ENCODE assay signal across 22 cellular contexts in genomic region chr9:98968596-98969337, GRCh38. TPM values are rescaled to one million over a fixed set of nuclear protein-coding genes. Genes with fewer than 3 reads are reported as not detected.
"Had no signal": no experiment of that assay in that cellular context is flagged by ENCODE, and none has a peak within 500 bp of the region (broad histone marks: within the 10 kb centered on the region; RNA-seq: fewer than 3 reads in every experiment).

No MANE protein-coding gene starts in this region.

- H3K4me3 Mint-ChIP-seq: central memory CD8-positive, alpha-beta T cell; immature natural killer cell; naive thymus-derived CD4-positive, alpha-beta T cell; nephron progenitor cell; stimulated activated memory B cell treated with anti-CD40 and anti-IgM and Interleukin-4, amounts not matched to agents 10 μg/mL and 1 μg/mL and 100 μg/mL, for 72 hours; stimulated activated naive CD8-positive, alpha-beta T cell treated with anti-CD3 and anti-CD28 coated beads, Interleukin-15, Interleukin-2, amounts not matched to agents 100 ng/mL and 50 ng/mL, for 24 hours; type B pancreatic cell had no signal

- H3K9ac ChIP-seq: parathyroid adenoma had no signal

- ATAC-seq: foreskin keratinocyte; left lung; lower lobe of right lung; naive thymus-derived CD4-positive, alpha-beta T cell; right lobe of liver; stimulated activated memory B cell treated with anti-CD40 and anti-IgM and Interleukin-4, amounts not matched to agents 10 μg/mL and 1 μg/mL and 100 μg/mL, for 72 hours had no signal

- H3K27me3 ChIP-seq: left lung, right lobe of liver had no signal

- H3K36me3 ChIP-seq: left lung, lower lobe of right lung, prostate gland, right lobe of liver, spleen had no signal

- H3K4me3 ChIP-seq: left lung, lower lobe of right lung, prostate gland, right lobe of liver, spleen had no signal

- H3K27ac ChIP-seq: foreskin keratinocyte, left lung, lower lobe of right lung, parathyroid adenoma, prostate gland, right lobe of liver, spleen had no signal

- H3K9me3 ChIP-seq: left lung, lower lobe of right lung, prostate gland, right lobe of liver, spleen had no signal

- H3K27me3 Mint-ChIP-seq: central memory CD8-positive, alpha-beta T cell; stimulated activated naive CD8-positive, alpha-beta T cell treated with anti-CD3 and anti-CD28 coated beads, Interleukin-15, Interleukin-2, amounts not matched to agents 100 ng/mL and 50 ng/mL, for 24 hours had no signal

- H3K36me3 Mint-ChIP-seq: immature natural killer cell; naive thymus-derived CD4-positive, alpha-beta T cell; stimulated activated memory B cell treated with anti-CD40 and anti-IgM and Interleukin-4, amounts not matched to agents 10 μg/mL and 1 μg/mL and 100 μg/mL, for 72 hours; type B pancreatic cell had no signal

- H3K9me3 Mint-ChIP-seq: central memory CD8-positive, alpha-beta T cell; immature natural killer cell; naive thymus-derived CD4-positive, alpha-beta T cell; nephron progenitor cell; stimulated activated memory B cell treated with anti-CD40 and anti-IgM and Interleukin-4, amounts not matched to agents 10 μg/mL and 1 μg/mL and 100 μg/mL, for 72 hours; stimulated activated naive CD8-positive, alpha-beta T cell treated with anti-CD3 and anti-CD28 coated beads, Interleukin-15, Interleukin-2, amounts not matched to agents 100 ng/mL and 50 ng/mL, for 24 hours; type B pancreatic cell had no signal

- DNase-seq: effector memory CD4-positive, alpha-beta T cell; foreskin keratinocyte; immature natural killer cell; left lung; lower lobe of right lung; mesenchymal stem cell; naive thymus-derived CD4-positive, alpha-beta T cell; nephron progenitor cell; retina; right lobe of liver; spleen; stimulated activated CD4-positive, alpha-beta T cell treated with anti-CD3 and anti-CD28 coated beads, Interleukin-15, amount 100 ng/mL, for 24 hours; stimulated activated CD4-positive, alpha-beta T cell treated with anti-CD3 and anti-CD28 coated beads, Interleukin-1b, Interleukin-23, amount 100 ng/mL, for 48 hours; stimulated activated CD4-positive, alpha-beta T cell treated with anti-CD3 and anti-CD28 coated beads, Interleukin-4, amount 100 ng/mL, for 24 hours had no signal

- H3K4me1 Mint-ChIP-seq: central memory CD8-positive, alpha-beta T cell; immature natural killer cell; nephron progenitor cell; stimulated activated memory B cell treated with anti-CD40 and anti-IgM and Interleukin-4, amounts not matched to agents 10 μg/mL and 1 μg/mL and 100 μg/mL, for 72 hours had no signal

- H3K4me1 ChIP-seq: foreskin keratinocyte, left lung, lower lobe of right lung, parathyroid adenoma, prostate gland, right lobe of liver, spleen had no signal

- H3K27ac Mint-ChIP-seq: immature natural killer cell; naive thymus-derived CD4-positive, alpha-beta T cell; nephron progenitor cell; stimulated activated memory B cell treated with anti-CD40 and anti-IgM and Interleukin-4, amounts not matched to agents 10 μg/mL and 1 μg/mL and 100 μg/mL, for 72 hours; stimulated activated naive CD8-positive, alpha-beta T cell treated with anti-CD3 and anti-CD28 coated beads, Interleukin-15, Interleukin-2, amounts not matched to agents 100 ng/mL and 50 ng/mL, for 24 hours; type B pancreatic cell had no signal

RNA-seq across cellular contexts. Expression of gene COL15A1, which starts 25.1 kb away (rescaled TPM):
- total RNA-seq: foreskin keratinocyte, mononuclear cell had no signal
- polyA plus RNA-seq: keratinocyte; naive thymus-derived CD4-positive, alpha-beta T cell had no signal
